Comparison of ENCODE assay signal across 23 cellular contexts in the genomic region with DNA sequence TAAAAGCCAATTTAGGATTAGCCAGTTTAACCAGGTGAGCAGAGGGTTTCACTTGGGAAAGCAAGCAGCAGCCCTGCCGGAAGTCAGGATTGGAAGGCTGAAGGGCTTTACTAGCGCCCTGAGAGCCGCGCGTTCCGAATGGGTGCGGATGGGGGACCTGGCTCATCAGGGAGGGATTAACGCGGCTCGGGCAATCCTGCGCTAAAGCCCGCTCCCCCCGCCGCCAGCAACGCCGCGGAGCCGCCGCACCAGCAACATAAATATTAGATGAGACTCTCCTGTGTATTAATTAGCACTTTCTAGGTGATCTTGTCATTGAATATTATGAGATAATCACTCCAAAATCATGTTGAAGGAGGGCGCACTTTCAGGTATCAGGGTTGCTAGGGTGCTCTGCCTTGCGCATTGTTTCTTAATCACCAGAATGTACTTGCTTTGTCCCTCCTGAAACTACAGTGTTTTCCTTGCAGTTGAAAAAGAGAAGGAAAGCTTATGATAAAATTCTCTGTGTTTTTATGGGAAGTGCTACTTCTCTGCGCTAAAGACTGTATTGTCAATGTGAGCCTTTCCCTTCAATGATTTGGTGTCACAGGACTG.
A peak's percentile ranks its signal among the peaks of the same experiment; 100 is the strongest.
DNase-seq lines count a peak whose midpoint lies in the region; ATAC-seq and TF ChIP-seq lines count a peak whose summit lies in the region.
"Had no signal": no experiment of that assay in that cellular context is flagged by ENCODE, and none has a peak within 500 bp of the region (broad histone marks: within the 10 kb centered on the region; RNA-seq: fewer than 3 reads in every experiment).

No MANE protein-coding gene starts in this region.

- no peak for TF ChIP-seq POLR2A in ovary (IDR thresholded peaks at IDR 0.05)

- H3K9me3 ChIP-seq in ES-I3 (ENCODE audit: control insufficient read depth, insufficient read depth, low read length) (no peaks in the 10 kb centered on the region), NT2/D1 (ENCODE audit: insufficient read depth, low read length) (no peaks in the 10 kb centered on the region), iPS DF 6.9 (ENCODE audit: control insufficient read depth, insufficient read depth, low read length) (no peaks in the 10 kb centered on the region), neural progenitor cell (ENCODE audit: low read depth) (no peaks in the 10 kb centered on the region), ovary (no peaks in the 10 kb centered on the region)
- H3K9me3 ChIP-seq: right atrium auricular region, SK-N-SH, stomach, uterus had no signal

- no peaks in the 10 kb centered on the region for H3K79me2 ChIP-seq in neural progenitor cell (ENCODE audit: low read depth)

- H3K27ac ChIP-seq in iPS DF 6.9 (ENCODE audit: low read length) (no peak overlapping the region), neural progenitor cell (no peak overlapping the region), ovary (no peak overlapping the region)
- H3K27ac ChIP-seq: right atrium auricular region, stomach, uterus had no signal

- peaks cover 7% of the 10 kb centered on the region for H3K27me3 Mint-ChIP-seq in neural progenitor cell (ENCODE audit: insufficient read depth, low read depth)
- H3K27me3 Mint-ChIP-seq: CD4-positive, CD25-positive, alpha-beta regulatory T cell had no signal

- H3F3A ChIP-seq in neural progenitor cell (ENCODE audit: low read depth): peaks cover 5% of the 10 kb centered on the region

- TF ChIP-seq CTCF in neural progenitor cell (IDR thresholded peaks at IDR 0.05) (no peak), ovary (IDR thresholded peaks at IDR 0.05) (no peak)

- H3K9ac ChIP-seq in ES-I3 (ENCODE audit: low read depth, low read length) (peak overlapping the region; percentile 46; the same call in 1 of the 2 replicates), NT2/D1 (ENCODE audit: insufficient read length, low read depth) (no peak overlapping the region), neural progenitor cell (no peak overlapping the region)
- H3K9ac ChIP-seq: SK-N-SH had no signal

- H3K4me3 Mint-ChIP-seq in neural progenitor cell: peak overlapping the region; percentile 60
- H3K4me3 Mint-ChIP-seq: activated CD8-positive, alpha-beta memory T cell treated with anti-CD3 and anti-CD28 coated beads, Interleukin-2, amount 10 ng/mL, durations not matched to agents 7 days and 5 days; CD4-positive, CD25-positive, alpha-beta regulatory T cell; immature natural killer cell; naive thymus-derived CD8-positive, alpha-beta T cell had no signal

- no peaks in the 10 kb centered on the region for H3K36me3 ChIP-seq in ES-I3 (ENCODE audit: insufficient read depth, low read length)
- H3K36me3 ChIP-seq in NT2/D1 (ENCODE audit: insufficient read depth, insufficient read length, low read length): no peaks in the 10 kb centered on the region
- H3K36me3 ChIP-seq in iPS DF 6.9 (ENCODE audit: control insufficient read depth, insufficient read depth, low read length): no peaks in the 10 kb centered on the region
- H3K36me3 ChIP-seq in neural progenitor cell: no peaks in the 10 kb centered on the region
- H3K36me3 ChIP-seq in ovary: no peaks in the 10 kb centered on the region
- H3K36me3 ChIP-seq: right atrium auricular region, stomach, uterus had no signal

- H2AFZ ChIP-seq in neural progenitor cell (replicated peaks): peak overlapping the region; percentile 63

- no peaks in the 10 kb centered on the region for H3K9me3 Mint-ChIP-seq in neural progenitor cell
- H3K9me3 Mint-ChIP-seq: CD4-positive, CD25-positive, alpha-beta regulatory T cell had no signal

- H3K4me1 Mint-ChIP-seq in neural progenitor cell: peaks cover 22% of the 10 kb centered on the region
- H3K4me1 Mint-ChIP-seq: activated CD8-positive, alpha-beta memory T cell treated with anti-CD3 and anti-CD28 coated beads, Interleukin-2, amount 10 ng/mL, durations not matched to agents 7 days and 5 days; CD4-positive, CD25-positive, alpha-beta regulatory T cell; immature natural killer cell; naive thymus-derived CD8-positive, alpha-beta T cell had no signal

- H3K4me1 ChIP-seq in ES-I3 (ENCODE audit: insufficient read depth, low read length): peaks cover 10% of the 10 kb centered on the region; the same call in 1 of the 2 replicates
- H3K4me1 ChIP-seq in NT2/D1 (ENCODE audit: insufficient read depth, insufficient read length): no peaks in the 10 kb centered on the region
- H3K4me1 ChIP-seq in iPS DF 6.9 (ENCODE audit: control insufficient read depth, insufficient read depth, low read length): no peaks in the 10 kb centered on the region
- peaks cover 11% of the 10 kb centered on the region for H3K4me1 ChIP-seq in neural progenitor cell
- no peaks in the 10 kb centered on the region for H3K4me1 ChIP-seq in ovary (ENCODE audit: insufficient read depth)
- H3K4me1 ChIP-seq: right atrium auricular region, uterus had no signal

- no peaks in the 10 kb centered on the region for H4K20me1 ChIP-seq in neural progenitor cell (ENCODE audit: low read depth)

- DNase-seq in NT2/D1 (ENCODE audit: low read depth, low spot score) (no peak), iPS DF 6.9 (ENCODE audit: low read depth, low spot score) (no peak), neural progenitor cell (ENCODE audit: low spot score) (peak; percentile 81), ovary (no peak), NCI-H2081 (lab: John Stamatoyannopoulos, UW) (no peak)
- DNase-seq in stimulated activated naive CD4-positive, alpha-beta T cell treated with Interleukin-2 at 50 U/mL for 16 hours (lab: John Stamatoyannopoulos, UW): no peak
- DNase-seq: activated CD8-positive, alpha-beta memory T cell treated with anti-CD3 and anti-CD28 coated beads, Interleukin-2, amount 10 ng/mL, durations not matched to agents 7 days and 5 days; activated effector memory CD4-positive, alpha-beta T cell treated with anti-CD3 and anti-CD28 coated beads, Interleukin-2, amount 50 U/mL, for 16 hours; amniotic stem cell; CD4-positive, CD25-positive, alpha-beta regulatory T cell; immature natural killer cell; mammary epithelial cell; naive thymus-derived CD8-positive, alpha-beta T cell; NCI-H1436; SK-N-SH; stimulated activated CD4-positive, alpha-beta T cell treated with anti-CD3 and anti-CD28 coated beads, Interleukin-1b, Interleukin-23, amount 100 ng/mL, for 48 hours; stomach; T1000; uterus had no signal

- H3K4me2 ChIP-seq in neural progenitor cell: peak overlapping the region; percentile 74
- H3K4me2 ChIP-seq: SK-N-SH had no signal

- H3K27me3 ChIP-seq in NT2/D1 (ENCODE audit: insufficient read depth, insufficient read length) (peaks cover 16% of the 10 kb centered on the region), iPS DF 6.9 (ENCODE audit: control insufficient read depth, insufficient read depth, low read length) (peaks cover 2% of the 10 kb centered on the region; the same call in 1 of the 2 replicates), neural progenitor cell (peaks cover 15% of the 10 kb centered on the region), ovary (no peaks in the 10 kb centered on the region)
- H3K27me3 ChIP-seq: right atrium auricular region had no signal

- WGBS in iPS DF 6.9 (ENCODE audit: insufficient coverage, insufficient read length): no CpG with 5 or more reads among the region's 22 CpGs
- WGBS in ovary, 3 donors: 6 to 10% (median 8%) methylated on average over 22 of the region's 22 CpGs

- intact Hi-C loops in ovary (cut with DNase I): no loop called here

- TF ChIP-seq EP300 in ovary (IDR thresholded peaks at IDR 0.05): no peak

- H3K27ac Mint-ChIP-seq in neural progenitor cell: no peak overlapping the region
- H3K27ac Mint-ChIP-seq: activated CD8-positive, alpha-beta memory T cell treated with anti-CD3 and anti-CD28 coated beads, Interleukin-2, amount 10 ng/mL, durations not matched to agents 7 days and 5 days; CD4-positive, CD25-positive, alpha-beta regulatory T cell; immature natural killer cell; naive thymus-derived CD8-positive, alpha-beta T cell had no signal

- H3K4me3 ChIP-seq in NT2/D1 (ENCODE audit: insufficient read length, low read depth): peak overlapping the region; percentile 32
- peak overlapping the region; percentile 19; the same call in 1 of the 2 replicates for H3K4me3 ChIP-seq in iPS DF 6.9 (ENCODE audit: low read length)
- peak overlapping the region; percentile 40 for H3K4me3 ChIP-seq in neural progenitor cell
- no peak overlapping the region for H3K4me3 ChIP-seq in ovary
- H3K4me3 ChIP-seq: right atrium auricular region, stomach, uterus had no signal

- no peaks in the 10 kb centered on the region for H3K36me3 Mint-ChIP-seq in neural progenitor cell
- H3K36me3 Mint-ChIP-seq: activated CD8-positive, alpha-beta memory T cell treated with anti-CD3 and anti-CD28 coated beads, Interleukin-2, amount 10 ng/mL, durations not matched to agents 7 days and 5 days; CD4-positive, CD25-positive, alpha-beta regulatory T cell; immature natural killer cell; naive thymus-derived CD8-positive, alpha-beta T cell had no signal

- ATAC-seq in HG02884 (IDR thresholded peaks at IDR 0.05; ENCODE audit: unreplicated experiment): no peak
- ATAC-seq: activated CD8-positive, alpha-beta memory T cell treated with anti-CD3 and anti-CD28 coated beads, Interleukin-2, amount 10 ng/mL, durations not matched to agents 7 days and 5 days; naive thymus-derived CD8-positive, alpha-beta T cell; Panc1 had no signal
